8 cellular contexts compared by ENCODE assay signal in the genomic region with DNA sequence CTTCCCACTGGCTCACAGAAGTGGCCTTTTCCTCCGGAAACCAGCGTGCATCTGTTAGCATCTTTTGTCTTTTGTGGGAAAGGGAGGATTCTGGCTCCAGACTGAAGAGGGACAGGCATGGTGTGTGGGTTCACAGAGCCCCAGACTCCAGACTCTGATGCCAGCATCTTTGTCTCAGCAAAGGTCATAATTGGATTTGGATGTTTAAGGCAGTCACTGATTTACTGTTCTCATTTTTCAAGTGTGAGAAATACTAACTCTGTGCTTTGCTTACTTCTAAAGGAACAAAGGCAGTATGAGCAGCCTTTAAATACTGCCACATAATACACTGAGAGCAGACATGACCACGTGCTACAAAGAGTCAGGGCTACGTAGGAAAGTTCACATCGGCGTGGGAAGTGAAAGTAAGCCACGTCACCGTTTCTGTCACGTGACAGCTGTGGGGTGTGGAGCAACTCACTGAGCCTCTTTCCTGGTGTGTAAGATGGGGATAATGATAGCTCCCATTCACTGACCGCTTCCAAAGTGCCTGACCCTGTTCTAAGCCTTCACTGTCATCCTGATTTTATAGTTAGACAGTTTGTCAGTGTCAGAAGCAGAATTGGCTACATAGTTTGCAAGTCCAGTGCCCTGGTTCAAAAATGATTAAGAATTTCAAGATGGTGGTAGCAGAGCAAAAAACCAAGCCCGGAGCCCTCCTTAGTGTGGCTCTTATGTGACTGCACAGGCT. TPM values are rescaled to one million over a fixed set of nuclear protein-coding genes. Genes with fewer than 3 reads are reported as not detected.
DNase-seq lines count a peak whose midpoint lies in the region; ATAC-seq and TF ChIP-seq lines count a peak whose summit lies in the region.

No MANE protein-coding gene starts in this region.

- H4K20me1 ChIP-seq in OCI-LY3 (ENCODE audit: insufficient read depth, low read length) = no peaks in the 10 kb centered on the region

- H3K4me2 ChIP-seq in OCI-LY3 (ENCODE audit: low read length) = peak overlapping the region; percentile 87

- 46% methylated on average over 11 of the region's 11 CpGs for WGBS in suprapubic skin

- H3K36me3 Mint-ChIP-seq in nephron progenitor cell (ENCODE audit: low read depth) = no peaks in the 10 kb centered on the region

- H3K9me3 Mint-ChIP-seq in nephron progenitor cell = peaks cover 51% of the 10 kb centered on the region

- no peak overlapping the region for H3K27ac Mint-ChIP-seq in nephron progenitor cell

- H3K4me1 Mint-ChIP-seq in nephron progenitor cell = peaks cover 54% of the 10 kb centered on the region

- peak; percentile 49 for ATAC-seq in HG02798 (IDR thresholded peaks at IDR 0.05; ENCODE audit: poor library complexity, unreplicated experiment)

- H3K9ac ChIP-seq in OCI-LY3 (ENCODE audit: low read length) = peak overlapping the region; percentile 87

- no peaks in the 10 kb centered on the region for H3K36me3 ChIP-seq in OCI-LY3 (replicated peaks; ENCODE audit: low read depth, low read length)
- no peaks in the 10 kb centered on the region for H3K36me3 ChIP-seq in suprapubic skin

- H3K4me3 Mint-ChIP-seq in nephron progenitor cell = no peak overlapping the region

- DNase-seq in GM12864 (ENCODE audit: low read depth) (peak; percentile 90), fibroblast of gingiva (ENCODE audit: low read depth) (peak; percentile 82), occipital lobe (lab: John Stamatoyannopoulos, UW) (peak; percentile 32), suprapubic skin (ENCODE audit: low spot score in 2 of 2) (peak; percentile 87 to 89), nephron progenitor cell (no peak)
- peak; percentile 94 to 95 for DNase-seq in activated T-cell treated with anti-CD3 and anti-CD28 coated beads, Interleukin-2, amount 50 U/mL, for 48 hours

- H3K4me3 ChIP-seq in GM12864 (ENCODE audit: low read depth, low read length) (peak overlapping the region; percentile 48), OCI-LY3 (ENCODE audit: low read length) (peak overlapping the region; percentile 73), suprapubic skin (no peak overlapping the region)

- H3K4me1 ChIP-seq in OCI-LY3 (ENCODE audit: low read length) = peaks cover 80% of the 10 kb centered on the region
- peaks cover 33% of the 10 kb centered on the region for H3K4me1 ChIP-seq in suprapubic skin

- TF ChIP-seq POLR2A in suprapubic skin (IDR thresholded peaks at IDR 0.05) = no peak

- no peak for TF ChIP-seq CTCF in GM12864 (IDR thresholded peaks at IDR 0.05; ENCODE audit: low read depth, low read length, missing control alignments)
- no peak for TF ChIP-seq CTCF in OCI-LY3 (IDR thresholded peaks at IDR 0.05; ENCODE audit: low read depth, low read length)
- no peak for TF ChIP-seq CTCF in suprapubic skin (IDR thresholded peaks at IDR 0.05)
- TF ChIP-seq CTCF in nephron progenitor cell (IDR thresholded peaks at IDR 0.05) = no peak

- H3K27me3 Mint-ChIP-seq in nephron progenitor cell (ENCODE audit: low read depth, poor library complexity) = no peaks in the 10 kb centered on the region

- no peak overlapping the region for H2AFZ ChIP-seq in OCI-LY3 (ENCODE audit: low read depth, low read length)

- H3K27ac ChIP-seq in OCI-LY3 (ENCODE audit: low read length) (peak overlapping the region; percentile 98), suprapubic skin (peak overlapping the region; percentile 69)

- H3K79me2 ChIP-seq in OCI-LY3 (ENCODE audit: low read length) = peaks cover 66% of the 10 kb centered on the region

- TF ChIP-seq EP300 in suprapubic skin (IDR thresholded peaks at IDR 0.05) = no peak

- H3K9me3 ChIP-seq in OCI-LY3 (ENCODE audit: insufficient read depth, low read length) (no peaks in the 10 kb centered on the region), suprapubic skin (no peaks in the 10 kb centered on the region)

- H3K27me3 ChIP-seq in OCI-LY3 (ENCODE audit: low read depth, low read length) (no peaks in the 10 kb centered on the region), suprapubic skin (no peaks in the 10 kb centered on the region)

RNA-seq across cellular contexts. Expression of gene TMSB4X, which starts 24.8 kb away (rescaled TPM):
- total RNA-seq in occipital lobe = 4,817 TPM
- total RNA-seq in suprapubic skin = 1,000 to 10,000 TPM in 3 of 4 donors, 100 to 1,000 TPM in 1; 880 to 1,466 (median 1,228) TPM

RNA-seq across cellular contexts. Expression of gene TLR8, which starts 43.7 kb away (rescaled TPM):
- total RNA-seq in occipital lobe = 0.47 TPM
- total RNA-seq in suprapubic skin = under 1 TPM in 3 of 4 donors, not detected in 1; 0.11 to 0.17 (median 0.16) TPM
